Comparison of ENCODE assay signal across 27 cellular contexts in the genomic region with DNA sequence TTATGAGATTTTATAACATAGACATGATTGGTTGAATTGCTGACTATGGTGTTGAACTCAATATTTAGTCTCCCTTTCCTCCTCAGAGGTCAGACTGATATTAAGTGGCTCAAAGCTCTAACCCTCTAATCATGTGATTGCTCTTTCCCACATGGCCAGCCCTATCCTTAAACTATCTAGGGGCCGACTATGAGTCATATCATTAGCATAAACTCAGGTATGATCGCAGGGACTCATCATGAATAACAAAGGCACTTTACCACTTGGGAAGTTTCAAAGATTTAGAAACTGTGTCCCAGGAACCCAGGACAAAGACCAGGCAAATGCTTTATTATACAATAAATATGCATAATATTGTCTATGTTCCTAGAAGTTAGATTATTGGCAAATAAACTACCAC.
"Had no signal": no experiment of that assay in that cellular context is flagged by ENCODE, and none has a peak within 500 bp of the region (broad histone marks: within the 10 kb centered on the region; RNA-seq: fewer than 3 reads in every experiment).

No MANE protein-coding gene starts in this region.

- H3K9ac ChIP-seq: neural progenitor cell, parathyroid adenoma had no signal

- H3K27ac Mint-ChIP-seq: naive thymus-derived CD4-positive, alpha-beta T cell; nephron; neural progenitor cell; stimulated activated memory B cell treated with anti-CD40 and anti-IgM and Interleukin-4, amounts not matched to agents 10 μg/mL and 1 μg/mL and 100 μg/mL, for 72 hours; type B pancreatic cell had no signal

- H3K9me3 Mint-ChIP-seq: nephron; neural progenitor cell; stimulated activated memory B cell treated with anti-CD40 and anti-IgM and Interleukin-4, amounts not matched to agents 10 μg/mL and 1 μg/mL and 100 μg/mL, for 72 hours had no signal

- H3K4me1 ChIP-seq: foreskin keratinocyte, gastroesophageal sphincter, heart left ventricle, neural progenitor cell, parathyroid adenoma, prostate gland, spleen, testis, tibial artery had no signal

- H3K36me3 ChIP-seq: esophagus muscularis mucosa, gastroesophageal sphincter, heart left ventricle, neural progenitor cell, prostate gland, spleen, tibial artery had no signal

- H3K4me3 Mint-ChIP-seq: naive thymus-derived CD4-positive, alpha-beta T cell; nephron; neural progenitor cell; stimulated activated memory B cell treated with anti-CD40 and anti-IgM and Interleukin-4, amounts not matched to agents 10 μg/mL and 1 μg/mL and 100 μg/mL, for 72 hours; type B pancreatic cell had no signal

- H3K4me1 Mint-ChIP-seq: naive thymus-derived CD4-positive, alpha-beta T cell; nephron; neural progenitor cell; stimulated activated memory B cell treated with anti-CD40 and anti-IgM and Interleukin-4, amounts not matched to agents 10 μg/mL and 1 μg/mL and 100 μg/mL, for 72 hours had no signal

- H3K4me3 ChIP-seq: dorsolateral prefrontal cortex, esophagus muscularis mucosa, gastroesophageal sphincter, heart left ventricle, hepatocyte, lung, neural progenitor cell, prostate gland, skin epidermis, spleen, testis, tibial artery had no signal

- H3K36me3 Mint-ChIP-seq: naive thymus-derived CD4-positive, alpha-beta T cell; neural progenitor cell; stimulated activated memory B cell treated with anti-CD40 and anti-IgM and Interleukin-4, amounts not matched to agents 10 μg/mL and 1 μg/mL and 100 μg/mL, for 72 hours; type B pancreatic cell had no signal

- H3K9me3 ChIP-seq: esophagus muscularis mucosa, prostate gland, testis had no signal

- ATAC-seq: foreskin keratinocyte; gastroesophageal sphincter; heart left ventricle; left lobe of liver; naive thymus-derived CD4-positive, alpha-beta T cell; right cardiac atrium; stimulated activated memory B cell treated with anti-CD40 and anti-IgM and Interleukin-4, amounts not matched to agents 10 μg/mL and 1 μg/mL and 100 μg/mL, for 72 hours; stimulated activated naive CD8-positive, alpha-beta T cell treated with anti-CD3 and anti-CD28 coated beads, Interleukin-15, Interleukin-2, amounts not matched to agents 100 U/mL and 50 U/mL, for 24 hours had no signal

- H3K27ac ChIP-seq: dorsolateral prefrontal cortex, epithelial cell of prostate, esophagus muscularis mucosa, foreskin keratinocyte, gastroesophageal sphincter, heart left ventricle, hepatocyte, neural progenitor cell, parathyroid adenoma, prostate gland, skin epidermis, spleen, testis, tibial artery had no signal

- DNase-seq: dorsolateral prefrontal cortex; effector CD4-positive, alpha-beta T cell; foreskin keratinocyte; heart left ventricle; mesenchymal stem cell; midbrain; naive thymus-derived CD4-positive, alpha-beta T cell; right cardiac atrium; spleen; stimulated activated CD4-positive, alpha-beta T cell treated with anti-CD3 and anti-CD28 coated beads, Interleukin-4, amount 100 ng/mL, for 4 hours; stimulated activated naive CD8-positive, alpha-beta T cell treated with anti-CD3 and anti-CD28 coated beads, Interleukin-15, Interleukin-2, amounts not matched to agents 100 U/mL and 50 U/mL, for 24 hours; substantia nigra; testis; tibial artery had no signal

- H3K27me3 Mint-ChIP-seq: naive thymus-derived CD4-positive, alpha-beta T cell; stimulated activated memory B cell treated with anti-CD40 and anti-IgM and Interleukin-4, amounts not matched to agents 10 μg/mL and 1 μg/mL and 100 μg/mL, for 72 hours; type B pancreatic cell had no signal

- H3K27me3 ChIP-seq: dorsolateral prefrontal cortex, esophagus muscularis mucosa, foreskin keratinocyte, gastroesophageal sphincter, heart left ventricle, hepatocyte, neural progenitor cell, spleen, testis, tibial artery had no signal
